ENCODE assay signal across 9 cellular contexts in the genomic region with DNA sequence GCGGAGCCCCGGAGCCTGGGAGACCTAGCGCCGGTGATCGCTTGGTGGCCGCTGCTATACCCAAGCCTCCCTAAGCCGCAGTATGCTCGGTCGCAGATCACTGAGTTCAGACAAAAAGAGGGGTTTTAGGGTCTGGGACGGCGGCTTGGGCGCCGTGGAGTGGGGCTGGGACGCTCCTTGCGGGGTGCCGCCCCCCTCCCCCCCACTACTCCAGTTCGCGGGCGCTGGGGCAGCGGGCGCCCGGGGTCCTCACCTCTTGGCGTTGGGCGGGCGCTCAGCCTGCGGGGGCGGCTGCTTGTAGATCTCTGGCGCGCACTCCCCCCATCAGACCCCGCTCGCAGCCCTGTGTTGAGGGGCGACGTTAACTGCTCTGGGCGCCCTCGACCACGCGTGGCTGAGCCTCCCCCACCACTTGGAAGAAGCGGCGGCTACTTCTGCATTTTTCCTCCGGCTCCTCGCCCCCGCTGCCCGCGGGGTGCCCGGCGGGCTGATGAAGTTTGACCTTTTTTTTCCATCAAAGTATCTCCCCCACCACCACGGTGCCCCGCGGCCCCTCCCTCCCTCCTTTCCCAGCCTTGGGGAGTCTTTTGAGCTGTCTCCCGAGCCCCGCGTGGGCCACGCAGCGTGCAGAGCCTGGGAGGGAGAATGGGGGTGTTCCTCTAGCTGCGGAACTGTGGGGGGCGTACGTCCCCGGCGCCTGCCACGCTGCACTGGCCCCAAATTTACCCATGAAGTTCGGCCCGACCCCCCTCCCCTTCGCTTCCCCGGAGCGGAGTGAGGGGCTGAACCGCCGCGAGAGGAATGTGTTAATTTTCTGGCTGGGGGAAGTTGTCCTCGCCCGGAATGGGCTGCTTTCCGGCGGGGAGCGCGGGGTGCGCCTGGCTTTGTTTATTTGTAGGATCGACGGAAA. TPM values are rescaled to one million over a fixed set of nuclear protein-coding genes. Genes with fewer than 3 reads are reported as not detected.
DNase-seq lines count a peak whose midpoint lies in the region; ATAC-seq, FAIRE-seq and TF ChIP-seq lines count a peak whose summit lies in the region.
"Had no signal": no experiment of that assay in that cellular context is flagged by ENCODE, and none has a peak within 500 bp of the region (broad histone marks: within the 10 kb centered on the region; RNA-seq: fewer than 3 reads in every experiment).

No MANE protein-coding gene starts in this region.

- no TSS peak for BruUV-seq in GM12878 (replicated peaks; lab: Mats Ljungman, UMichigan)

- H3K36me3 Mint-ChIP-seq in stimulated activated naive CD8-positive, alpha-beta T cell treated with anti-CD3 and anti-CD28 coated beads, Interleukin-15, Interleukin-2, amounts not matched to agents 100 ng/mL and 50 ng/mL, for 24 hours (ENCODE audit: low read depth), result no peaks in the 10 kb centered on the region

- H3K27me3 ChIP-seq in MM.1S (replicated peaks; ENCODE audit: insufficient read depth, low read length), result no peaks in the 10 kb centered on the region
- H3K27me3 ChIP-seq in GM12878 (replicated peaks in 1 of 2; ENCODE audit: control insufficient read depth in 2 of 2, insufficient read depth in 2 of 2, low read length in 1 of 2), result no peaks in the 10 kb centered on the region

- POLR2A ChIA-PET in GM12878 (lab: Charles Lee), result interaction anchor here (0.6 to 6.8 kb wide), 10 partner anchors 11 to 138 kb away, joined by 3 to 127 read pairs (median 10); no protein-coding TSS in a partner anchor

- H3K4me1 ChIP-seq in MM.1S (ENCODE audit: low read length) (peaks cover 31% of the 10 kb centered on the region), GM12878 (ENCODE audit: control insufficient read depth, insufficient read depth, low read length) (peaks cover 43% of the 10 kb centered on the region), kidney (ENCODE audit: control insufficient read depth in 1 of 2, insufficient read depth in 1 of 2, low read depth in 1 of 2, low read length in 2 of 2) (peaks cover 42 to 44% of the 10 kb centered on the region in 2 donors)

- under 1% methylated on average over 61 of the region's 77 CpGs for WGBS in GM12878 (ENCODE audit: insufficient coverage, insufficient replicate concordance, low lambda C conversion rate, missing lambda C conversion rate)

- CTCF ChIA-PET in GM12878 (lab: Yijun Ruan, JAX), result interaction anchor here (1.0 to 9.3 kb wide), 8 partner anchors 7 to 117 kb away, joined by 3 to 201 read pairs (median 7); no protein-coding TSS in a partner anchor

- H3K4me3 ChIP-seq in MM.1S (ENCODE audit: low read length) (peak overlapping the region; percentile 94), GM12878 (peak overlapping the region; percentile 96), kidney (ENCODE audit: low read length in 2 of 2) (peak overlapping the region; percentile 73 to 82)

- intact Hi-C loops in GM12878 (cut with micrococcal nuclease; ENCODE audit: unreplicated experiment), result no loop called here
- intact Hi-C loops in kidney (cut with DNase I), result no loop called here

- in situ Hi-C loops in GM12878 (cut with MboI), result no loop called here

- peaks cover 57% of the 10 kb centered on the region for H3K79me2 ChIP-seq in MM.1S (ENCODE audit: low read length)
- peaks cover 66% of the 10 kb centered on the region for H3K79me2 ChIP-seq in GM12878 (ENCODE audit: control insufficient read depth, insufficient read depth, low read length)

- FAIRE-seq in GM12878 (lab: Jason Lieb, UNC) (no peak), kidney (lab: Jason Lieb, UNC) (no peak)
- FAIRE-seq: TTC549 had no signal

- peak overlapping the region; percentile 22; the same call in 1 of the 2 replicates for H3K27ac ChIP-seq in MM.1S (ENCODE audit: low read length)
- H3K27ac ChIP-seq in GM12878 (ENCODE audit: control insufficient read depth, insufficient read depth), result peak overlapping the region; percentile 91
- peak overlapping the region; percentile 88 to 90 for H3K27ac ChIP-seq in kidney (ENCODE audit: low read depth in 2 of 2, low read length in 2 of 2)

- peaks cover 37% of the 10 kb centered on the region for H3K27me3 Mint-ChIP-seq in stimulated activated naive CD8-positive, alpha-beta T cell treated with anti-CD3 and anti-CD28 coated beads, Interleukin-15, Interleukin-2, amounts not matched to agents 100 ng/mL and 50 ng/mL, for 24 hours

- H3F3A ChIP-seq in MM.1S (ENCODE audit: insufficient read depth, low read length), result peaks cover 12% of the 10 kb centered on the region

- no peaks in the 10 kb centered on the region for H3K9me2 ChIP-seq in MM.1S (replicated peaks; ENCODE audit: insufficient read depth, low read length)

- TF ChIP-seq EP300 in GM12878 (IDR thresholded peaks at IDR 0.05; ENCODE audit: borderline replicate concordance in 1 of 2, control insufficient read depth in 1 of 2, low read depth in 2 of 2, low read length in 2 of 2), result no peak

- SMC1A ChIA-PET in GM12878 (lab: Charles Lee; ENCODE audit: uncharacterized antibody, unreplicated experiment), result interaction anchor here (1.2 to 9.6 kb wide), 5 partner anchors 14 to 84 kb away, joined by 4 to 175 read pairs (median 6); no protein-coding TSS in a partner anchor

- H3K36me3 ChIP-seq in MM.1S (replicated peaks; ENCODE audit: insufficient read depth, low read length) (no peaks in the 10 kb centered on the region), GM12878 (ENCODE audit: control insufficient read depth in 2 of 2, insufficient read depth in 2 of 2, low read length in 1 of 2) (no peaks in the 10 kb centered on the region; a peak in 1 of 4 replicates), kidney (ENCODE audit: control insufficient read depth in 1 of 2, insufficient read depth in 2 of 2, low read length in 2 of 2) (no peaks in the 10 kb centered on the region)

- H3K4me2 ChIP-seq in MM.1S (ENCODE audit: low read depth, low read length), result peak overlapping the region; percentile 92
- H3K4me2 ChIP-seq in GM12878 (ENCODE audit: control insufficient read depth, insufficient read depth), result peak overlapping the region; percentile 93; the same call in 1 of the 2 replicates

- H3K9me3 Mint-ChIP-seq in stimulated activated naive CD8-positive, alpha-beta T cell treated with anti-CD3 and anti-CD28 coated beads, Interleukin-15, Interleukin-2, amounts not matched to agents 100 ng/mL and 50 ng/mL, for 24 hours, result no peaks in the 10 kb centered on the region

- TF ChIP-seq CTCF in MM.1S (IDR thresholded peaks at IDR 0.05; ENCODE audit: low read length), result no peak
- peak in 2 of 3 experiments; percentile 13 to 20; a peak in 2 of 6 replicates for TF ChIP-seq CTCF in GM12878 (IDR thresholded peaks at IDR 0.05 in 2 of 3, conservative IDR thresholded peaks at IDR 0.05 in 1 of 3; ENCODE audit: control insufficient read depth in 2 of 3, extremely low read depth in 1 of 3, insufficient read depth in 1 of 3, low read depth in 3 of 3, low read length in 3 of 3)
- no peak for TF ChIP-seq CTCF in kidney (IDR thresholded peaks at IDR 0.05; ENCODE audit: borderline replicate concordance, extremely low read depth, insufficient read depth)

- H3K9ac ChIP-seq in MM.1S (ENCODE audit: low read length) (peak overlapping the region; percentile 70), GM12878 (ENCODE audit: control insufficient read depth, insufficient read depth, low read length) (peak overlapping the region; percentile 95), kidney (ENCODE audit: low read length in 2 of 2) (peak overlapping the region; percentile 27 to 94)

- peak; percentile 28; the same call in 1 of the 2 replicates for TF ChIP-seq POLR2A in GM12878 (IDR thresholded peaks at IDR 0.05; ENCODE audit: low read depth, low read length)

- peaks cover 63% of the 10 kb centered on the region for H3K4me1 Mint-ChIP-seq in stimulated activated naive CD8-positive, alpha-beta T cell treated with anti-CD3 and anti-CD28 coated beads, Interleukin-15, Interleukin-2, amounts not matched to agents 100 ng/mL and 50 ng/mL, for 24 hours (ENCODE audit: low read depth)

- RAD21 ChIA-PET in GM12878 (lab: Charles Lee; ENCODE audit: unreplicated experiment), result interaction anchor here (1.2 to 10.9 kb wide), 10 partner anchors 11 to 98 kb away, joined by 3 to 265 read pairs (median 12); no protein-coding TSS in a partner anchor

- peak; percentile 9 for ATAC-seq in GM12878

- peak overlapping the region; percentile 57 for H3K27ac Mint-ChIP-seq in stimulated activated naive CD8-positive, alpha-beta T cell treated with anti-CD3 and anti-CD28 coated beads, Interleukin-15, Interleukin-2, amounts not matched to agents 100 ng/mL and 50 ng/mL, for 24 hours

- H4K20me1 ChIP-seq in MM.1S (ENCODE audit: insufficient read depth, low read length), result peaks cover 24% of the 10 kb centered on the region; the same call in 1 of the 2 replicates
- H4K20me1 ChIP-seq in GM12878 (ENCODE audit: control insufficient read depth, insufficient read depth), result 0 out of 2 replicates have a peak, but pooled peaks cover 4% of the 10 kb centered on the region

- no peak for TF ChIP-seq RAD21 in GM12878 (IDR thresholded peaks at IDR 0.05; ENCODE audit: insufficient read depth, low read depth, low read length)

- DNase-seq in GF-D8 (lab: John Stamatoyannopoulos, UW) (peak; percentile 18), MM.1S (peak; percentile 33), GM12878 (ENCODE audit: low read depth, low spot score) (no peak), kidney (peak; percentile 87), HuH-7 (ENCODE audit: low spot score) (no peak), NCI-H446 treated with DMSO at 0.1 percent for 48 hours (lab: John Stamatoyannopoulos, UW) (no peak), NCI-H1105 (lab: John Stamatoyannopoulos, UW) (no peak)

- H3K9me3 ChIP-seq in MM.1S (replicated peaks; ENCODE audit: insufficient read depth, low read length) (no peaks in the 10 kb centered on the region), GM12878 (replicated peaks; ENCODE audit: control insufficient read depth, insufficient read depth, low read length) (no peaks in the 10 kb centered on the region), kidney (ENCODE audit: control insufficient read depth in 1 of 2, low read length in 2 of 2) (no peaks in the 10 kb centered on the region)

- H2AFZ ChIP-seq in MM.1S (ENCODE audit: low read length) (no peak overlapping the region), GM12878 (ENCODE audit: control insufficient read depth, low read depth, low read length) (peak overlapping the region; percentile 21)

- H3K4me3 Mint-ChIP-seq in stimulated activated naive CD8-positive, alpha-beta T cell treated with anti-CD3 and anti-CD28 coated beads, Interleukin-15, Interleukin-2, amounts not matched to agents 100 ng/mL and 50 ng/mL, for 24 hours, result peak overlapping the region; percentile 86

RNA-seq across cellular contexts. Expression of a gene that starts 1.2 kb away (rescaled TPM):
- 37.6 and 40.4 TPM in 2 replicates for total RNA-seq in GM12878 (2013; cell fraction: nucleolus; rRNA removed)
- total RNA-seq in GM12878 (2014; rRNA removed), result 71.4 and 90.8 TPM in 2 replicates
- total RNA-seq in GM12878 (2014; rRNA removed; fragmentation: Illumina TruSeq; extraction: Trizol), result 24.9 and 26.8 TPM in 2 replicates
- total RNA-seq in GM12878 (2021), result 64.2 and 64.4 TPM in 2 replicates
- 17.9 TPM for polyA plus RNA-seq in GM12878 (2011; ENCODE audit: low read depth)
- 55.4 and 57.5 TPM in 2 replicates for polyA plus RNA-seq in GM12878 (2011; rRNA removed)
- polyA plus RNA-seq in GM12878 (2011; cell fraction: cytosol; rRNA removed), result 54.8 and 79.5 TPM in 2 replicates
- 43.4 and 55.0 TPM in 2 replicates for polyA plus RNA-seq in GM12878 (2011; cell fraction: nucleus; rRNA removed)
- polyA plus RNA-seq in GM12878 (2012), result 31.3 and 43.2 TPM in 2 replicates
- 25.6 and 36.0 TPM in 2 replicates for polyA plus RNA-seq in GM12878 (2014; fragmentation: Illumina TruSeq; extraction: Trizol)
- 1 to 10 TPM; 1.8 to 6.0 TPM for polyA plus RNA-seq in GM12878 (2014; fragmentation: Nextera tagmentation; extraction: Ambion mirVana)
- polyA plus RNA-seq in GM12878 (2014; rRNA removed), result 59.1 and 68.6 TPM in 2 replicates
- 10 to 100 TPM; 33.8 to 45.4 TPM for polyA plus RNA-seq in GM12878 (2016; fragmentation: Nextera tagmentation; extraction: Ambion mirVana)
- 32.3 and 76.6 TPM in 2 replicates for polyA minus RNA-seq in GM12878 (2011; rRNA and poly(A)+ RNA removed)
- 19.3 and 41.6 TPM in 2 replicates for polyA minus RNA-seq in GM12878 (2011; cell fraction: cytosol; rRNA and poly(A)+ RNA removed)
- 25.8 and 43.7 TPM in 2 replicates for polyA minus RNA-seq in GM12878 (2011; cell fraction: nucleus; rRNA and poly(A)+ RNA removed)
- total RNA-seq in kidney, result 122 TPM
- polyA plus RNA-seq in kidney (ENCODE audit: insufficient read depth, low read depth, low replicate concordance), result 116 TPM

Comparison
In these comparisons a context has a peak if more than half of its experiments do, and no peak if none do; other contexts are left out.
1. DNase-seq: peak in GF-D8 (single experiment), MM.1S (single experiment) and kidney (single experiment); none in GM12878 (single experiment), HuH-7 (single experiment), NCI-H446 treated with DMSO at 0.1 percent for 48 hours (single experiment) and NCI-H1105 (single experiment).
2. H3K27ac ChIP-seq: peak in every context shown above with its lines; median percentile 91 in GM12878; 89 in kidney; 22 in MM.1S.
3. CTCF ChIP-seq: peak in GM12878 (2 of 3); none in MM.1S (single experiment) and kidney (single experiment).
4. Peak in every context shown above with its lines, with median percentiles within 50 percentile points of each other: H3K4me3 ChIP-seq and H3K9ac ChIP-seq.